Comparison of ENCODE assay signal across 11 cellular contexts in genomic region chr3:195226900-195227447, GRCh38. TPM values are rescaled to one million over a fixed set of nuclear protein-coding genes. Genes with fewer than 3 reads are reported as not detected.
A peak's percentile ranks its signal among the peaks of the same experiment; 100 is the strongest.
DNase-seq lines count a peak whose midpoint lies in the region; ATAC-seq and TF ChIP-seq lines count a peak whose summit lies in the region.
"Had no signal": no experiment of that assay in that cellular context is flagged by ENCODE, and none has a peak within 500 bp of the region (broad histone marks: within the 10 kb centered on the region; RNA-seq: fewer than 3 reads in every experiment).

No MANE protein-coding gene starts in this region.

- no peak overlapping the region for H3K4me3 ChIP-seq in astrocyte of the cerebellum (ENCODE audit: low read depth, low read length)
- H3K4me3 ChIP-seq: upper lobe of left lung had no signal

- TF ChIP-seq CTCF in astrocyte of the cerebellum (IDR thresholded peaks at IDR 0.05; ENCODE audit: low read depth, low read length, missing control alignments) = peak; percentile 42

- in situ Hi-C loops in astrocyte of the cerebellum (cut with HindIII; ENCODE audit: low sequenced_read_pairs) = no loop called here

- DNase-seq in AG20443 (ENCODE audit: low spot score) (peak; percentile 27), HCEC 1CT (peak; percentile 14), astrocyte of the cerebellum (ENCODE audit: low read depth) (no peak), left lobe of liver (ENCODE audit: low spot score) (peak; percentile 26), hippocampal formation (lab: John Stamatoyannopoulos, UW) (no peak), amygdala (lab: John Stamatoyannopoulos, UW) (no peak), NCI-H446 treated with DMSO at 0.1 percent for 48 hours (lab: John Stamatoyannopoulos, UW) (no peak)
- DNase-seq: activated naive CD4-positive, alpha-beta T cell treated with anti-CD3 and anti-CD28 coated beads for 36 hours; NCI-H187 treated with DMSO at 0.1 percent for 48 hours had no signal

- ATAC-seq in left lobe of liver (peak; percentile 31), HG03135 (IDR thresholded peaks at IDR 0.05; ENCODE audit: unreplicated experiment) (no peak)

RNA-seq across cellular contexts. Expression of gene XXYLT1, which starts 44.0 kb away (rescaled TPM):
- total RNA-seq in left lobe of liver = 2.8 TPM

Comparison
In these comparisons a context has a peak if more than half of its experiments do, and no peak if none do; other contexts are left out.
1. DNase-seq: peak in AG20443 (single experiment), HCEC 1CT (single experiment) and left lobe of liver (single experiment); none in astrocyte of the cerebellum (single experiment), hippocampal formation (0 of 2), amygdala (0 of 56) and NCI-H446 treated with DMSO at 0.1 percent for 48 hours (single experiment).